ENCODE assay signal across 9 cellular contexts in the genomic region with DNA sequence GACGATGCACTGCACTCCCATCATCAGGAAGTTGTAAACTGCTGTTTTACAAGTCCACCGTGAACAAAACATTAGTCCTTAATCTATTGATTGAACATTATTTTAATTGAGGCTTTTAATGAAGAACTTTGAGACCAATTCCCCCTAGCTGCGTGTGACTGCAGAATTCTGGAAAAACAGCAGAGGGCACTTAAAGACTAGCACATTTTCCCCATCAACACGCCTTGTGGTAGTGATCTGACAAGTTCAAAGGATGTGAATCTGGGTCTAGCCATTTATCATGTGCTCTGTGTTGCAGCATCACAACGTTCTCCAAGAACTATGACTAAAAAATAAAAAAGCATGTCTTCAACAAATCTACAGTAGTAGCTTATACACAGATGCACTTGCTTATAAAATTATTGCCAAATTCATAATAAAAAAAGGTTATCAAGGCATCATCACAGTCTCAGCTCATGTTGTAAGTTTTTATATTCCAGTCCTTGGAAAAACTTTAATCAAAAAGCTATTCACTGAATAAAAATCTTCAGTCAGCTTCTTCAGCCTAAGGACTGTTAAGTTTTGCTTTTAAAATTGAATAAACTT.
A peak's percentile ranks its signal among the peaks of the same experiment; 100 is the strongest.
DNase-seq lines count a peak whose midpoint lies in the region; ATAC-seq and TF ChIP-seq lines count a peak whose summit lies in the region.
"Had no signal": no experiment of that assay in that cellular context is flagged by ENCODE, and none has a peak within 500 bp of the region (broad histone marks: within the 10 kb centered on the region; RNA-seq: fewer than 3 reads in every experiment).

No MANE protein-coding gene starts in this region.

- no peaks in the 10 kb centered on the region for H3K36me3 Mint-ChIP-seq in nephron progenitor cell (ENCODE audit: low read depth)

- no peak overlapping the region for H3K27ac Mint-ChIP-seq in nephron progenitor cell

- H3K4me1 Mint-ChIP-seq in nephron progenitor cell: no peaks in the 10 kb centered on the region

- H3K9me3 Mint-ChIP-seq in nephron progenitor cell: no peaks in the 10 kb centered on the region

- no peak overlapping the region for H3K27ac ChIP-seq in epithelial cell of prostate
- H3K27ac ChIP-seq: BLaER1 treated with 17β-estradiol and CSF1 and Interleukin-3, amounts not matched to agents 10 nM and 100 nM had no signal

- DNase-seq in NCI-H510A treated with DMSO at 0.1 percent for 48 hours (lab: John Stamatoyannopoulos, UW) (peak; percentile 69), NCI-H510A (lab: John Stamatoyannopoulos, UW) (no peak), Kasumi-1 (lab: John Stamatoyannopoulos, UW) (peak; percentile 84 to 89), RKO (ENCODE audit: low spot score) (peak; percentile 82), epithelial cell of prostate (ENCODE audit: low read depth, low spot score) (peak; percentile 5), nephron progenitor cell (peak; percentile 18), KG1 (lab: John Stamatoyannopoulos, UW) (no peak)

- peak; percentile 69 for TF ChIP-seq CTCF in nephron progenitor cell (IDR thresholded peaks at IDR 0.05)

- peaks cover 79% of the 10 kb centered on the region for H3K27me3 Mint-ChIP-seq in nephron progenitor cell (ENCODE audit: low read depth, poor library complexity)

- no peak overlapping the region for H3K4me3 Mint-ChIP-seq in nephron progenitor cell

- ATAC-seq in GM21515 (IDR thresholded peaks at IDR 0.05; ENCODE audit: unreplicated experiment): no peak

Comparison
In these comparisons a context has a peak if more than half of its experiments do, and no peak if none do; other contexts are left out.
1. DNase-seq: peak in NCI-H510A treated with DMSO at 0.1 percent for 48 hours (single experiment), Kasumi-1 (2 of 2), RKO (single experiment), epithelial cell of prostate (single experiment) and nephron progenitor cell (single experiment); none in NCI-H510A (single experiment) and KG1 (single experiment).